ENCODE assay signal across 8 cellular contexts in the genomic region with DNA sequence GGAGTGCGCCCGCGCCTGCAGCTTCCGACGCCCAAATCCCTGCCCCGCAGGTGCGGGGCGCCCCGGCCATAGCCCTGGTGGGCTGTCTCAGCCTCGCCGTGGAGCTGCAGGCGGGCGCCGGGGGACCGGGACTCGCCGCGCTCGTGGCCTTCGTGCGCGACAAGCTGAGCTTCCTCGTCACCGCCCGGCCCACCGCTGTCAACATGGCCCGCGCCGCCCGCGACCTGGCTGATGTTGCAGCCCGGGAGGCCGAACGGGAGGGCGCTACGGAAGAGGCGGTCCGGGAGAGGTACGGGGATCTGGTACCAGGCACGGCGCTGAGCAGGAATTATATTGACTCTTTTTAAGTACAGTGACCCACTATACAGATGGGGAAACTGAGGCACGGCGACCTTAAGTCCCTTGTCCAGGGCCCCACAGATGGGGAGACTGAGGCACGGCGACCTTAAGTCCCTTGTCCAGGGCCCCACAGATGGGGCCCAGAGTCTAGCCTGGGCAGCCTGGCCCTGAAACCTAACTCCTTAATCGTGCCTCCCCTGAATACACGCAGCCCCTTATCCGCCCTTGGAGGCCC. TPM values are rescaled to one million over a fixed set of nuclear protein-coding genes. Genes with fewer than 3 reads are reported as not detected.
DNase-seq lines count a peak whose midpoint lies in the region; ATAC-seq, FAIRE-seq and TF ChIP-seq lines count a peak whose summit lies in the region.

No MANE protein-coding gene starts in this region.

- H3K27ac ChIP-seq in prostate gland = peak overlapping the region; percentile 59 to 61

- peaks cover 2% of the 10 kb centered on the region for H3K9me3 Mint-ChIP-seq in glutamatergic neuron (ENCODE audit: unreplicated experiment)

- H3K36me3 Mint-ChIP-seq in glutamatergic neuron (ENCODE audit: unreplicated experiment) = peaks cover 5% of the 10 kb centered on the region

- H3K36me3 ChIP-seq in prostate gland = peaks cover 0 to under 1% of the 10 kb centered on the region in 2 donors

- peak overlapping the region; percentile 68 for H3K27ac Mint-ChIP-seq in glutamatergic neuron (ENCODE audit: unreplicated experiment)

- TF ChIP-seq CTCF in glutamatergic neuron (IDR thresholded peaks at IDR 0.05; ENCODE audit: partially characterized antibody, unreplicated experiment) (no peak), prostate gland (IDR thresholded peaks at IDR 0.05) (no peak)

- TF ChIP-seq POLR2A in prostate gland (IDR thresholded peaks at IDR 0.05) = no peak
- no peak for TF ChIP-seq POLR2A in H54 (IDR thresholded peaks at IDR 0.05; ENCODE audit: low read depth, low read length)

- H3K27me3 ChIP-seq in prostate gland (replicated peaks; ENCODE audit: insufficient read depth) = no peaks in the 10 kb centered on the region

- H3K4me3 ChIP-seq in prostate gland = peak overlapping the region; percentile 67 to 69

- no peak for FAIRE-seq in H54 (lab: Jason Lieb, UNC)

- peak; percentile 49 for DNase-seq in GM03348 (ENCODE audit: low spot score)
- peak; percentile 41 for DNase-seq in NAMALWA (ENCODE audit: low spot score)
- DNase-seq in activated effector memory CD4-positive, alpha-beta T cell treated with anti-CD3 and anti-CD28 coated beads, Interleukin-2, amount 50 U/mL, for 16 hours = peak; percentile 78
- DNase-seq in glutamatergic neuron = peak; percentile 62
- DNase-seq in prostate gland (ENCODE audit: low spot score) = no peak
- DNase-seq in KBM-7 = no peak
- no peak for DNase-seq in H54 (ENCODE audit: insufficient read length, low spot score)

- H3K4me1 Mint-ChIP-seq in glutamatergic neuron (ENCODE audit: low read depth, unreplicated experiment) = peaks cover 5% of the 10 kb centered on the region

- H3K27me3 Mint-ChIP-seq in glutamatergic neuron (ENCODE audit: unreplicated experiment) = peaks cover 7% of the 10 kb centered on the region

- 2% methylated on average over 42 of the region's 48 CpGs for WGBS in prostate gland

- peak overlapping the region; percentile 92 for H3K4me3 Mint-ChIP-seq in glutamatergic neuron (ENCODE audit: unreplicated experiment)

- peaks cover 6% of the 10 kb centered on the region for H3K4me1 ChIP-seq in prostate gland (replicated peaks)

- intact Hi-C loops in prostate gland (cut with DNase I) = no loop called here

- in situ Hi-C loops in KBM-7 (cut with MboI; ENCODE audit: low pct_unique_long_range_greater_than_20kb, low sequenced_read_pairs) = no loop called here

- H3K9me3 ChIP-seq in prostate gland = no peaks in the 10 kb centered on the region

- ATAC-seq in GM18867 (IDR thresholded peaks at IDR 0.05; ENCODE audit: unreplicated experiment) = no peak

RNA-seq across cellular contexts. Expression of a gene that starts 0.6 kb away (rescaled TPM):
- 21.9 TPM for total RNA-seq in glutamatergic neuron (ENCODE audit: unreplicated experiment)
- total RNA-seq in prostate gland = 10 to 100 TPM; 62.7 to 64.5 TPM

RNA-seq across cellular contexts. Expression of a gene that starts 9.3 kb away (rescaled TPM):
- total RNA-seq in glutamatergic neuron (ENCODE audit: unreplicated experiment) = 68.3 TPM
- total RNA-seq in prostate gland = 100 to 1,000 TPM; 151 to 193 TPM

RNA-seq across cellular contexts. Expression of a gene that starts 30.3 kb away (rescaled TPM):
- total RNA-seq in glutamatergic neuron (ENCODE audit: unreplicated experiment) (46.0 TPM), prostate gland (10 to 100 TPM in 1 of 2 donors, 1 to 10 TPM in 1; 9.7 to 14.2 TPM)

Comparison
In these comparisons a context has a peak if more than half of its experiments do, and no peak if none do; other contexts are left out.
1. DNase-seq: peak in GM03348 (single experiment), NAMALWA (single experiment), activated effector memory CD4-positive, alpha-beta T cell treated with anti-CD3 and anti-CD28 coated beads, Interleukin-2, amount 50 U/mL, for 16 hours (single experiment) and glutamatergic neuron (single experiment); none in prostate gland (single experiment), KBM-7 (single experiment) and H54 (single experiment).